In the genomic region with DNA sequence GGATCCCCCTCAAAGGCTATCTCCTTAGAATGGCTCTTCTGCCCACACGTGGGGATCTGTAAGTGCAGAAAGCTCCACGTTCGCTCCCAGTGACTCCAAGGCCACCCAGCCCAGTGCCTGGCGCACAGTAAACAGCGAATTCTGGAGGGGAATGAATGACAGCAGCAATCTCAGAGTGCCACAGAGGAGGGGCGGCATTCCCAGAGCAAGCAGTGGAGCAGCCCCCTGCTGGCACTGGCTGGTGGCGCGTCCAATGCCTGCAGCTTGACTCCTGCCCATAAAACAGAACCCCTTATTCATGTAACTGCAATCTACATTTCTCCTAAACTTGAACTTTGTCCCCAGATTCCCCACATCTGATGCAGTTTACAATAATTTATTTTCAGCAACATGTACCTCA, we compare ENCODE assay signal across 1 cellular context.
TF ChIP-seq lines count a peak whose summit lies in the region.

No MANE protein-coding gene starts in this region.

TF ChIP-seq in HepG2, 621 proteins besides CTCF, POLR2A, EP300 and RAD21 (continued from another document):
- TF ChIP-seq, protein P1, sequence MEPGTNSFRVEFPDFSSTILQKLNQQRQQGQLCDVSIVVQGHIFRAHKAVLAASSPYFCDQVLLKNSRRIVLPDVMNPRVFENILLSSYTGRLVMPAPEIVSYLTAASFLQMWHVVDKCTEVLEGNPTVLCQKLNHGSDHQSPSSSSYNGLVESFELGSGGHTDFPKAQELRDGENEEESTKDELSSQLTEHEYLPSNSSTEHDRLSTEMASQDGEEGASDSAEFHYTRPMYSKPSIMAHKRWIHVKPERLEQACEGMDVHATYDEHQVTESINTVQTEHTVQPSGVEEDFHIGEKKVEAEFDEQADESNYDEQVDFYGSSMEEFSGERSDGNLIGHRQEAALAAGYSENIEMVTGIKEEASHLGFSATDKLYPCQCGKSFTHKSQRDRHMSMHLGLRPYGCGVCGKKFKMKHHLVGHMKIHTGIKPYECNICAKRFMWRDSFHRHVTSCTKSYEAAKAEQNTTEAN (CRISPR knock-in tag; conservative IDR thresholded peaks at IDR 0.05) = no peak
- TF ChIP-seq, protein P2, sequence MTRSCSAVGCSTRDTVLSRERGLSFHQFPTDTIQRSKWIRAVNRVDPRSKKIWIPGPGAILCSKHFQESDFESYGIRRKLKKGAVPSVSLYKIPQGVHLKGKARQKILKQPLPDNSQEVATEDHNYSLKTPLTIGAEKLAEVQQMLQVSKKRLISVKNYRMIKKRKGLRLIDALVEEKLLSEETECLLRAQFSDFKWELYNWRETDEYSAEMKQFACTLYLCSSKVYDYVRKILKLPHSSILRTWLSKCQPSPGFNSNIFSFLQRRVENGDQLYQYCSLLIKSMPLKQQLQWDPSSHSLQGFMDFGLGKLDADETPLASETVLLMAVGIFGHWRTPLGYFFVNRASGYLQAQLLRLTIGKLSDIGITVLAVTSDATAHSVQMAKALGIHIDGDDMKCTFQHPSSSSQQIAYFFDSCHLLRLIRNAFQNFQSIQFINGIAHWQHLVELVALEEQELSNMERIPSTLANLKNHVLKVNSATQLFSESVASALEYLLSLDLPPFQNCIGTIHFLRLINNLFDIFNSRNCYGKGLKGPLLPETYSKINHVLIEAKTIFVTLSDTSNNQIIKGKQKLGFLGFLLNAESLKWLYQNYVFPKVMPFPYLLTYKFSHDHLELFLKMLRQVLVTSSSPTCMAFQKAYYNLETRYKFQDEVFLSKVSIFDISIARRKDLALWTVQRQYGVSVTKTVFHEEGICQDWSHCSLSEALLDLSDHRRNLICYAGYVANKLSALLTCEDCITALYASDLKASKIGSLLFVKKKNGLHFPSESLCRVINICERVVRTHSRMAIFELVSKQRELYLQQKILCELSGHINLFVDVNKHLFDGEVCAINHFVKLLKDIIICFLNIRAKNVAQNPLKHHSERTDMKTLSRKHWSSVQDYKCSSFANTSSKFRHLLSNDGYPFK (CRISPR knock-in tag; IDR thresholded peaks at IDR 0.05; ENCODE audit: borderline replicate concordance) = no peak
- TF ChIP-seq ZBTB1 (CRISPR knock-in tag; IDR thresholded peaks at IDR 0.05; ENCODE audit: borderline replicate concordance) = no peak
- TF ChIP-seq CENPT (CRISPR knock-in tag; IDR thresholded peaks at IDR 0.05; ENCODE audit: low read depth) = no peak
- no peak for TF ChIP-seq PHF20 (CRISPR knock-in tag; IDR thresholded peaks at IDR 0.05)
- peak; percentile 34; the same call in 1 of the 2 replicates for TF ChIP-seq KDM2A (CRISPR knock-in tag; IDR thresholded peaks at IDR 0.05; ENCODE audit: borderline replicate concordance, low read depth)
- peak; percentile 48 for TF ChIP-seq TEAD3 (CRISPR knock-in tag; optimal IDR thresholded peaks at IDR 0.05; ENCODE audit: borderline replicate concordance)
- TF ChIP-seq SIX1 (CRISPR knock-in tag; IDR thresholded peaks at IDR 0.05; ENCODE audit: borderline replicate concordance) = no peak
- TF ChIP-seq, protein P3, sequence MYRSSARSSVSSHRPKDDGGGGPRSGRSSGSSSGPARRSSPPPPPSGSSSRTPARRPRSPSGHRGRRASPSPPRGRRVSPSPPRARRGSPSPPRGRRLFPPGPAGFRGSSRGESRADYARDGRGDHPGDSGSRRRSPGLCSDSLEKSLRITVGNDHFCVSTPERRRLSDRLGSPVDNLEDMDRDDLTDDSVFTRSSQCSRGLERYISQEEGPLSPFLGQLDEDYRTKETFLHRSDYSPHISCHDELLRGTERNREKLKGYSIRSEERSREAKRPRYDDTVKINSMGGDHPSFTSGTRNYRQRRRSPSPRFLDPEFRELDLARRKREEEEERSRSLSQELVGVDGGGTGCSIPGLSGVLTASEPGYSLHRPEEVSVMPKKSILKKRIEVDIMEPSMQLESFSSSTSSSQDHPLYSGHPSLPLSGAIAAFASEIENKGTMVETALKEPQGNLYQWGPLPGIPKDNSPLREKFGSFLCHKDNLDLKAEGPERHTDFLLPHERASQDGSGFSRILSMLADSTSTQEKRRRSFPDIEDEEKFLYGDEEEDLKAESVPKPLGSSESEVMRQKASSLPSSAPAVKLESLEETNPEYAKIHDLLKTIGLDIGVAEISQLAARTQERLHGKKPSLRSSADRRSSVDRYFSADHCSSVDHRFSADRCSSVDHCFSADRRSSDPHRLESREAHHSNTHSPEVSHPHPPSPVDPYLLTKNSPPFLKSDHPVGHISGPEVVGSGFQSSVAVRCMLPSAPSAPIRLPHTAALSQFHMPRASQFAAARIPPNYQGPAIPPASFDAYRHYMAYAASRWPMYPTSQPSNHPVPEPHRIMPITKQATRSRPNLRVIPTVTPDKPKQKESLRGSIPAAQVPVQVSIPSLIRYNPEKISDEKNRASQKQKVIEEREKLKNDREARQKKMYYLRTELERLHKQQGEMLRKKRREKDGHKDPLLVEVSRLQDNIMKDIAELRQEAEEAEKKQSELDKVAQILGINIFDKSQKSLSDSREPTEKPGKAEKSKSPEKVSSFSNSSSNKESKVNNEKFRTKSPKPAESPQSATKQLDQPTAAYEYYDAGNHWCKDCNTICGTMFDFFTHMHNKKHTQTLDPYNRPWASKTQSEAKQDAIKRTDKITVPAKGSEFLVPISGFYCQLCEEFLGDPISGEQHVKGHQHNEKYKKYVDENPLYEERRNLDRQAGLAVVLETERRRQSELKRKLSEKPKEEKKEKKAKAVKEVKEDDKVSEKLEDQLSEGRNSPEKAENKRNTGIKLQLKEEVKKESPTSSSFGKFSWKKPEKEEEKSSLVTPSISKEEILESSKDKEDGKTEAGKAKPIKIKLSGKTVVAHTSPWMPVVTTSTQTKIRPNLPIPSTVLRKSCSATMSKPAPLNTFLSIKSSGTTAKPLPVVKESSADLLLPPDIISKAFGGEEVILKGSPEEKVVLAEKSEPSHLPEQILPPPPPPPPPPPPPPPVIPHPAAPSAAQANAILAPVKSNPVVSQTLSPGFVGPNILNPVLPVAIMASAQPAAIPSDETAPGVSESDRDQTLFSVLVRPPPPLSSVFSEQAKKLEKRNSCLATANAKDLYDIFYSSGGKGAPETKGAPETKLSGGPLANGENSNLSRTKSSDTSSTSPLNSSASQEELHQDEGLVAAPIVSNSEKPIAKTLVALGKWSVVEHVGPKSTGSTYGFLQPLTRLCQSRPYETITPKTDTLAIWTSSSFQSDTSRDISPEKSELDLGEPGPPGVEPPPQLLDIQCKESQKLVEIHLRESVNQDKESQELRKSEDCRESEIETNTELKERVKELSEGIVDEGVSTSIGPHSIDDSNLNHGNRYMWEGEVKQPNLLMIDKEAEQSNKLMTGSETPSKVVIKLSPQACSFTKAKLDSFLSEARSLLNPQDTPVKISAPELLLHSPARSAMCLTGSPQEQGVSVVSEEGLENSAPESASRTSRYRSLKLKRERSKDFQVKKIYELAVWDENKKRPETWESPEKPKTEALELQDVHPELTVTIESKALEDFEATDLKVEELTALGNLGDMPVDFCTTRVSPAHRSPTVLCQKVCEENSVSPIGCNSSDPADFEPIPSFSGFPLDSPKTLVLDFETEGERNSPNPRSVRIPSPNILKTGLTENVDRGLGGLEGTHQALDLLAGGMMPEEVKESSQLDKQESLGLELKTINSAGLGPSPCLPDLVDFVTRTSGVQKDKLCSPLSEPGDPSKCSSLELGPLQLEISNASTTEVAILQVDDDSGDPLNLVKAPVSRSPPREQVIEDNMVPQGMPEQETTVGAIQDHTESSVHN (CRISPR knock-in tag; IDR thresholded peaks at IDR 0.05) = no peak
- no peak for TF ChIP-seq ZNF598 (CRISPR knock-in tag; IDR thresholded peaks at IDR 0.05; ENCODE audit: borderline replicate concordance)
- TF ChIP-seq MED1 (CRISPR knock-in tag; IDR thresholded peaks at IDR 0.05) = no peak
- no peak for TF ChIP-seq HDAC1 (CRISPR knock-in tag; IDR thresholded peaks at IDR 0.05)
- TF ChIP-seq SAFB2 (CRISPR knock-in tag; IDR thresholded peaks at IDR 0.05; ENCODE audit: borderline replicate concordance, low read depth) = no peak
- TF ChIP-seq THYN1 (CRISPR knock-in tag; IDR thresholded peaks at IDR 0.05; ENCODE audit: borderline replicate concordance, low read depth) = no peak
- TF ChIP-seq, protein P4, sequence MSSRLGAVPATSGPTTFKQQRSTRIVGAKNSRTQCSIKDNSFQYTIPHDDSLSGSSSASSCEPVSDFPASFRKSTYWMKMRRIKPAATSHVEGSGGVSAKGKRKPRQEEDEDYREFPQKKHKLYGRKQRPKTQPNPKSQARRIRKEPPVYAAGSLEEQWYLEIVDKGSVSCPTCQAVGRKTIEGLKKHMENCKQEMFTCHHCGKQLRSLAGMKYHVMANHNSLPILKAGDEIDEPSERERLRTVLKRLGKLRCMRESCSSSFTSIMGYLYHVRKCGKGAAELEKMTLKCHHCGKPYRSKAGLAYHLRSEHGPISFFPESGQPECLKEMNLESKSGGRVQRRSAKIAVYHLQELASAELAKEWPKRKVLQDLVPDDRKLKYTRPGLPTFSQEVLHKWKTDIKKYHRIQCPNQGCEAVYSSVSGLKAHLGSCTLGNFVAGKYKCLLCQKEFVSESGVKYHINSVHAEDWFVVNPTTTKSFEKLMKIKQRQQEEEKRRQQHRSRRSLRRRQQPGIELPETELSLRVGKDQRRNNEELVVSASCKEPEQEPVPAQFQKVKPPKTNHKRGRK (CRISPR knock-in tag; IDR thresholded peaks at IDR 0.05) = no peak
- TF ChIP-seq ZNF510 (CRISPR knock-in tag; IDR thresholded peaks at IDR 0.05; ENCODE audit: low read depth) = no peak
- 0 out of 2 replicates have a peak, but pooled peaks have one; percentile 27 for TF ChIP-seq HOXA3 (CRISPR knock-in tag; IDR thresholded peaks at IDR 0.05)
- no peak for TF ChIP-seq ZNF136 (CRISPR knock-in tag; IDR thresholded peaks at IDR 0.05; ENCODE audit: low read depth)
- TF ChIP-seq SPEN (CRISPR knock-in tag; IDR thresholded peaks at IDR 0.05; ENCODE audit: low read depth) = no peak
- no peak for TF ChIP-seq ZNF331 (CRISPR knock-in tag; IDR thresholded peaks at IDR 0.05)
- TF ChIP-seq FOXA1 (IDR thresholded peaks at IDR 0.05) = no peak
- 0 out of 2 replicates have a peak, but pooled peaks have one; percentile 20 for TF ChIP-seq FOXA1 (CRISPR knock-in tag; IDR thresholded peaks at IDR 0.05)
- no peak for TF ChIP-seq ZNF383 (CRISPR knock-in tag; IDR thresholded peaks at IDR 0.05; ENCODE audit: borderline replicate concordance)
- TF ChIP-seq ONECUT2 (CRISPR knock-in tag; IDR thresholded peaks at IDR 0.05) = no peak
- TF ChIP-seq KDM3A (CRISPR knock-in tag; IDR thresholded peaks at IDR 0.05; ENCODE audit: low read depth) = no peak
- TF ChIP-seq FOSL2 (CRISPR knock-in tag; IDR thresholded peaks at IDR 0.05) = peak; percentile 6; the same call in 1 of the 2 replicates
- TF ChIP-seq ATRX (CRISPR knock-in tag; IDR thresholded peaks at IDR 0.05; ENCODE audit: borderline replicate concordance) = no peak
- TF ChIP-seq ZNF766 (CRISPR knock-in tag; IDR thresholded peaks at IDR 0.05; ENCODE audit: borderline replicate concordance) = no peak
- TF ChIP-seq MAZ (IDR thresholded peaks at IDR 0.05; ENCODE audit: borderline replicate concordance, low read depth, low read length) = no peak
- no peak for TF ChIP-seq MAZ (CRISPR knock-in tag; IDR thresholded peaks at IDR 0.05; ENCODE audit: low read depth)
- TF ChIP-seq STAG1 (CRISPR knock-in tag; IDR thresholded peaks at IDR 0.05) = peak; percentile 63
- TF ChIP-seq, protein P5, sequence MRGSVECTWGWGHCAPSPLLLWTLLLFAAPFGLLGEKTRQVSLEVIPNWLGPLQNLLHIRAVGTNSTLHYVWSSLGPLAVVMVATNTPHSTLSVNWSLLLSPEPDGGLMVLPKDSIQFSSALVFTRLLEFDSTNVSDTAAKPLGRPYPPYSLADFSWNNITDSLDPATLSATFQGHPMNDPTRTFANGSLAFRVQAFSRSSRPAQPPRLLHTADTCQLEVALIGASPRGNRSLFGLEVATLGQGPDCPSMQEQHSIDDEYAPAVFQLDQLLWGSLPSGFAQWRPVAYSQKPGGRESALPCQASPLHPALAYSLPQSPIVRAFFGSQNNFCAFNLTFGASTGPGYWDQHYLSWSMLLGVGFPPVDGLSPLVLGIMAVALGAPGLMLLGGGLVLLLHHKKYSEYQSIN (CRISPR knock-in tag; IDR thresholded peaks at IDR 0.05; ENCODE audit: borderline replicate concordance) = no peak
- peak; percentile 55; the same call in 1 of the 2 replicates for TF ChIP-seq GFI1 (CRISPR knock-in tag; IDR thresholded peaks at IDR 0.05; ENCODE audit: borderline replicate concordance)
